Comparison of ENCODE assay signal across 2 cellular contexts in genomic region chr11:75568616-75569219, GRCh38.
TF ChIP-seq lines count a peak whose summit lies in the region.

No MANE protein-coding gene starts in this region.

TF ChIP-seq in IMR-90, 13 proteins besides CTCF, POLR2A, EP300 and RAD21:
- TF ChIP-seq FOS (IDR thresholded peaks at IDR 0.05; ENCODE audit: low read depth, low read length) = no peak
- no peak for TF ChIP-seq CHD1 (IDR thresholded peaks at IDR 0.05; ENCODE audit: low read depth, low read length)
- TF ChIP-seq MXI1 (IDR thresholded peaks at IDR 0.05; ENCODE audit: borderline replicate concordance, low read depth, low read length) = no peak
TF ChIP-seq in IMR-90: peak in this region for 0.

TF ChIP-seq in H1, 55 proteins besides CTCF, POLR2A, EP300 and RAD21:
- TF ChIP-seq TCF12 (IDR thresholded peaks at IDR 0.05; ENCODE audit: low read depth, low read length) (no peak), E2F6 (IDR thresholded peaks at IDR 0.05) (no peak), HDAC2 (IDR thresholded peaks at IDR 0.05; ENCODE audit: borderline replicate concordance in 1 of 2, low read depth in 2 of 2, low read length in 2 of 2) (no peak), RFX5 (IDR thresholded peaks at IDR 0.05; ENCODE audit: borderline replicate concordance, low read depth, low read length) (no peak), POLR2AphosphoS5 (IDR thresholded peaks at IDR 0.05; ENCODE audit: low read depth, low read length) (no peak), CHD1 (IDR thresholded peaks at IDR 0.05; ENCODE audit: low read depth, low read length) (no peak), SIX5 (IDR thresholded peaks at IDR 0.05; ENCODE audit: low read depth, low read length) (no peak), TEAD4 (IDR thresholded peaks at IDR 0.05; ENCODE audit: low read depth, low read length) (no peak), RNF2 (IDR thresholded peaks at IDR 0.05; ENCODE audit: borderline replicate concordance, low read depth, low read length, missing control alignments, poor library complexity, severe bottlenecking) (no peak), TAF7 (optimal IDR thresholded peaks at IDR 0.05; ENCODE audit: borderline replicate concordance, low read depth, low read length) (no peak), MAFK (IDR thresholded peaks at IDR 0.05; ENCODE audit: low read depth, low read length) (no peak), SIRT6 (IDR thresholded peaks at IDR 0.05; ENCODE audit: low read length) (no peak), CBX5 (IDR thresholded peaks at IDR 0.05; ENCODE audit: low read depth, low read length) (no peak), ASH2L (IDR thresholded peaks at IDR 0.05; ENCODE audit: low read length) (no peak)
